ENCODE assay signal across 8 cellular contexts in the genomic region with DNA sequence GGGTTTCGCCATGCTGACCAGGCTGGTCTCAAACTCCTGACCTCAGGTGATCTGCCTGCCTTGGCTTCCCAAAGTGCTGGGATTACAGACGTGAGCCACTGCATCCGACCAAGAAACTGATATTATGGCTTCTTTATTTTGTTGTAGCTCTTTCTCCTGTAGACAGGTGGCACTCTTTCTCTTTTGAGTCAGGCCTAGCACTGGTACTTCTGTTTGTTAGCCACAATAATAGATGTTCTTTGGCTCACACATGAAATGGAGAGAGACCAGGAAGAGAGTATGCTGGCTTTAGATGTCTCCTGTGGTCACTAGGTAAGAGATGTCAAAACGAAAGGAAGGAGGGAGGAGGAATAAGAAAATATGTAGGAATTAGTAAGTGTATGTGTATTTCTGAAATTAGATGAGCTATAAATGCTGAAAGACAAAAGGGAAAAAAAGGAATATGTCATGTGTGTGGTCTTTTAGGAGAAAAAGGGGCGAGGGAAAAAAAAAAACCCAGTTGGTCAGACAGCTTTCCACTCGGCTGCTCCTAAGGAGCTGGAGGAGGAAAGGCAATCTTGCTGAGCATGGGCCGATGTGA.
A peak's percentile ranks its signal among the peaks of the same experiment; 100 is the strongest.
DNase-seq lines count a peak whose midpoint lies in the region; ATAC-seq, FAIRE-seq and TF ChIP-seq lines count a peak whose summit lies in the region.

No MANE protein-coding gene starts in this region.

- H4K20me1 ChIP-seq in GM12878 (ENCODE audit: control insufficient read depth, insufficient read depth), result no peaks in the 10 kb centered on the region

- 80% methylated on average over 7 of the region's 7 CpGs for WGBS in GM12878 (ENCODE audit: insufficient coverage, insufficient replicate concordance, low lambda C conversion rate, missing lambda C conversion rate)

- H3K27me3 ChIP-seq in GM12878 (replicated peaks in 1 of 2; ENCODE audit: control insufficient read depth in 2 of 2, insufficient read depth in 2 of 2, low read length in 1 of 2), result no peaks in the 10 kb centered on the region
- H3K27me3 ChIP-seq in layer of hippocampus (ENCODE audit: control insufficient read depth, insufficient read depth, low read length), result no peaks in the 10 kb centered on the region
- H3K27me3 ChIP-seq in effector memory CD4-positive, alpha-beta T cell (replicated peaks; ENCODE audit: control insufficient read depth, insufficient read depth, low read length, poor library complexity, severe bottlenecking), result no peaks in the 10 kb centered on the region

- peak; percentile 56 for TF ChIP-seq RAD21 in GM12878 (IDR thresholded peaks at IDR 0.05; ENCODE audit: insufficient read depth, low read depth, low read length)

- POLR2A ChIA-PET in GM12878 (lab: Charles Lee), result no interaction called here

- BruUV-seq in GM12878 (replicated peaks; lab: Mats Ljungman, UMichigan), result no TSS peak

- H3K36me3 ChIP-seq in GM12878 (ENCODE audit: control insufficient read depth in 2 of 2, insufficient read depth in 2 of 2, low read length in 1 of 2), result peaks cover 6% of the 10 kb centered on the region in 2 experiments; a peak in 3 of 4 replicates
- peaks cover 28% of the 10 kb centered on the region for H3K36me3 ChIP-seq in effector memory CD4-positive, alpha-beta T cell (ENCODE audit: control insufficient read depth, insufficient read depth, low read length)

- H3K9ac ChIP-seq in GM12878 (ENCODE audit: control insufficient read depth, insufficient read depth, low read length), result no peak overlapping the region

- no peak for TF ChIP-seq POLR2A in GM12878 (IDR thresholded peaks at IDR 0.05; ENCODE audit: low read depth, low read length)

- ATAC-seq in GM12878 (peak; percentile 87), GM18520 (IDR thresholded peaks at IDR 0.05; ENCODE audit: unreplicated experiment) (no peak)

- TF ChIP-seq CTCF in GM13976 (IDR thresholded peaks at IDR 0.05; ENCODE audit: borderline replicate concordance, control extremely low read depth, extremely low read depth, insufficient read depth, missing control alignments) (peak; percentile 42), GM12878 (IDR thresholded peaks at IDR 0.05 in 2 of 3, conservative IDR thresholded peaks at IDR 0.05 in 1 of 3; ENCODE audit: control insufficient read depth in 2 of 3, extremely low read depth in 1 of 3, insufficient read depth in 1 of 3, low read depth in 3 of 3, low read length in 3 of 3) (peak; percentile 41 to 59 (median 57))

- SMC1A ChIA-PET in GM12878 (lab: Charles Lee; ENCODE audit: uncharacterized antibody, unreplicated experiment), result interaction anchor here (0.5 to 2.4 kb wide), 21 partner anchors 8 to 1342 kb away, joined by 3 to 12 read pairs (median 4); no protein-coding TSS in a partner anchor

- no peaks in the 10 kb centered on the region for H3K79me2 ChIP-seq in GM12878 (ENCODE audit: control insufficient read depth, insufficient read depth, low read length)

- RAD21 ChIA-PET in GM12878 (lab: Charles Lee; ENCODE audit: unreplicated experiment), result interaction anchor here (1.0 to 2.4 kb wide), 17 partner anchors 11 to 701 kb away, joined by 3 to 19 read pairs (median 5); no protein-coding TSS in a partner anchor

- H3K9me3 ChIP-seq in GM12878 (replicated peaks; ENCODE audit: control insufficient read depth, insufficient read depth, low read length), result no peaks in the 10 kb centered on the region
- no peaks in the 10 kb centered on the region for H3K9me3 ChIP-seq in effector memory CD4-positive, alpha-beta T cell (ENCODE audit: control insufficient read depth, low read length)

- H3K4me3 ChIP-seq in GM12878, result no peak overlapping the region
- H3K4me3 ChIP-seq in effector memory CD4-positive, alpha-beta T cell (ENCODE audit: insufficient read depth, low read depth, low read length, poor library complexity, severe bottlenecking), result no peak overlapping the region

- no peaks in the 10 kb centered on the region for H3K4me1 ChIP-seq in GM12878 (ENCODE audit: control insufficient read depth, insufficient read depth, low read length)
- no peaks in the 10 kb centered on the region for H3K4me1 ChIP-seq in effector memory CD4-positive, alpha-beta T cell (ENCODE audit: control insufficient read depth, insufficient read depth, low read length, poor library complexity, severe bottlenecking)

- intact Hi-C loops in GM12878 (cut with micrococcal nuclease; ENCODE audit: unreplicated experiment), result loop anchor here (1.0 to 10.0 kb wide), 3 partner anchors 97 to 400 kb away; no protein-coding TSS in a partner anchor

- H3K4me2 ChIP-seq in GM12878 (ENCODE audit: control insufficient read depth, insufficient read depth), result no peak overlapping the region

- peak; percentile 76 for FAIRE-seq in GM12878 (lab: Jason Lieb, UNC)

- no peak overlapping the region for H3K27ac ChIP-seq in GM12878 (ENCODE audit: control insufficient read depth, insufficient read depth)
- H3K27ac ChIP-seq in layer of hippocampus (ENCODE audit: low read depth, low read length), result peak overlapping the region; percentile 6
- no peak overlapping the region for H3K27ac ChIP-seq in effector memory CD4-positive, alpha-beta T cell (ENCODE audit: insufficient read depth, low read length, poor library complexity, severe bottlenecking)

- TF ChIP-seq EP300 in GM12878 (IDR thresholded peaks at IDR 0.05; ENCODE audit: borderline replicate concordance in 1 of 2, control insufficient read depth in 1 of 2, low read depth in 2 of 2, low read length in 2 of 2), result no peak

- in situ Hi-C loops in GM13976 (cut with MboI; ENCODE audit: low sequenced_read_pairs, unreplicated experiment), result no loop called here
- in situ Hi-C loops in GM12878 (cut with MboI), result no loop called here

- CTCF ChIA-PET in GM12878 (lab: Yijun Ruan, JAX), result interaction anchor here (0.6 to 6.5 kb wide), 34 partner anchors 10 to 723 kb away, joined by 3 to 88 read pairs (median 6); no protein-coding TSS in a partner anchor

- peak; percentile 36 for DNase-seq in AG08396 (ENCODE audit: low spot score)
- peak; percentile 49 for DNase-seq in GM13976 (ENCODE audit: low spot score)
- peak; percentile 33 for DNase-seq in NCI-H460 (ENCODE audit: extremely low read depth, low read depth)
- no peak for DNase-seq in GM12878 (ENCODE audit: low read depth, low spot score)
- no peak for DNase-seq in effector memory CD4-positive, alpha-beta T cell
- no peak for DNase-seq in ureter (ENCODE audit: low spot score)

- no peak overlapping the region for H2AFZ ChIP-seq in GM12878 (ENCODE audit: control insufficient read depth, low read depth, low read length)

TF ChIP-seq in GM12878, 131 proteins besides CTCF, POLR2A, EP300 and RAD21:
- no peak for TF ChIP-seq ZZZ3 (IDR thresholded peaks at IDR 0.05; ENCODE audit: control insufficient read depth, insufficient read length, low read depth)
- TF ChIP-seq SMC3 (IDR thresholded peaks at IDR 0.05; ENCODE audit: borderline replicate concordance, low read length), result peak; percentile 52; the same call in 1 of the 2 replicates

Comparison
In these comparisons a context has a peak if more than half of its experiments do, and no peak if none do; other contexts are left out.
1. DNase-seq: peak in AG08396 (single experiment), GM13976 (single experiment) and NCI-H460 (single experiment); none in GM12878 (single experiment), effector memory CD4-positive, alpha-beta T cell (0 of 3) and ureter (single experiment).